In genomic region chr10:131311661-131312260, GRCh38 we compare ENCODE assay signal across 8 cellular contexts. TPM values are rescaled to one million over a fixed set of nuclear protein-coding genes. Genes with fewer than 3 reads are reported as not detected.
DNase-seq lines count a peak whose midpoint lies in the region; ATAC-seq lines count a peak whose summit lies in the region.

Gene TCERG1L, minus strand, starts transcription at chr10:131311721. Its CDS starts 86 bp downstream, at chr10:131311635.

- H3K4me1 ChIP-seq in ectodermal cell (ENCODE audit: control insufficient read depth, insufficient read depth, low read length) = no peaks in the 10 kb centered on the region
- H3K4me1 ChIP-seq in neuron (ENCODE audit: insufficient read depth, low read length) = no peaks in the 10 kb centered on the region

- DNase-seq in Daoy (ENCODE audit: low read depth) (peak; percentile 53), NCI-H146 treated with DMSO at 0.1 percent for 48 hours (lab: John Stamatoyannopoulos, UW; ENCODE audit: unreplicated experiment) (peak; percentile 19), KG1 (lab: John Stamatoyannopoulos, UW) (no peak)

- H2AFZ ChIP-seq in neuron (ENCODE audit: low read depth, low read length) = peak within 1 kb of the TSS; percentile 61

- ATAC-seq in HG03565 (IDR thresholded peaks at IDR 0.05; ENCODE audit: unreplicated experiment) (no peak), HG03175 (IDR thresholded peaks at IDR 0.05; ENCODE audit: unreplicated experiment) (no peak), HG02623 (IDR thresholded peaks at IDR 0.05; ENCODE audit: unreplicated experiment) (no peak)

- no peak within 1 kb of the TSS for H3K27ac ChIP-seq in ectodermal cell (ENCODE audit: insufficient read depth, low read depth, low read length, poor library complexity, severe bottlenecking)

- WGBS in ectodermal cell, 2 experiments = 0% methylated on average over 88 of the region's 89 CpGs

- H3K36me3 ChIP-seq in ectodermal cell (ENCODE audit: control insufficient read depth, insufficient read depth, low read length) (no peaks in the 10 kb centered on the region), neuron (ENCODE audit: insufficient read depth, low read length) (no peaks in the 10 kb centered on the region)

- H3K4me3 ChIP-seq in ectodermal cell (ENCODE audit: insufficient read depth, low read depth, low read length) = peak within 1 kb of the TSS; percentile 37
- H3K4me3 ChIP-seq in neuron (ENCODE audit: low read length) = no peak within 1 kb of the TSS

- H3K9me3 ChIP-seq in ectodermal cell (ENCODE audit: control insufficient read depth, low read length) = no peaks in the 10 kb centered on the region
- H3K9me3 ChIP-seq in neuron (ENCODE audit: low read length) = peaks cover 1% of the 10 kb centered on the region

- H3K27me3 ChIP-seq in ectodermal cell (ENCODE audit: control insufficient read depth, insufficient read depth, low read length, poor library complexity, severe bottlenecking) = peaks cover 28% of the 10 kb centered on the region
- H3K27me3 ChIP-seq in neuron (ENCODE audit: insufficient read depth, low read length) = peaks cover 50% of the 10 kb centered on the region

RNA-seq across cellular contexts. Expression of gene TCERG1L, which starts in this region (rescaled TPM):
- 0.03 TPM in 1 of 2 replicates, not detected in the other for total RNA-seq in Daoy (2014; rRNA removed; shearing (Covaris generic))
- 1.8 TPM for polyA plus RNA-seq in ectodermal cell (2013, experiment 1 of 4)
- polyA plus RNA-seq in ectodermal cell (2013, experiment 2 of 4) = 1.3 TPM
- 1.1 TPM for polyA plus RNA-seq in ectodermal cell (2013, experiment 3 of 4)
- polyA plus RNA-seq in ectodermal cell (2013, experiment 4 of 4) = 1.8 TPM

Comparison
In these comparisons a context has a peak if more than half of its experiments do, and no peak if none do; other contexts are left out.
1. Peak in DNase-seq in Daoy; RNA of the gene not detected or under 1 TPM.